ENCODE assay signal across 10 cellular contexts in the genomic region with DNA sequence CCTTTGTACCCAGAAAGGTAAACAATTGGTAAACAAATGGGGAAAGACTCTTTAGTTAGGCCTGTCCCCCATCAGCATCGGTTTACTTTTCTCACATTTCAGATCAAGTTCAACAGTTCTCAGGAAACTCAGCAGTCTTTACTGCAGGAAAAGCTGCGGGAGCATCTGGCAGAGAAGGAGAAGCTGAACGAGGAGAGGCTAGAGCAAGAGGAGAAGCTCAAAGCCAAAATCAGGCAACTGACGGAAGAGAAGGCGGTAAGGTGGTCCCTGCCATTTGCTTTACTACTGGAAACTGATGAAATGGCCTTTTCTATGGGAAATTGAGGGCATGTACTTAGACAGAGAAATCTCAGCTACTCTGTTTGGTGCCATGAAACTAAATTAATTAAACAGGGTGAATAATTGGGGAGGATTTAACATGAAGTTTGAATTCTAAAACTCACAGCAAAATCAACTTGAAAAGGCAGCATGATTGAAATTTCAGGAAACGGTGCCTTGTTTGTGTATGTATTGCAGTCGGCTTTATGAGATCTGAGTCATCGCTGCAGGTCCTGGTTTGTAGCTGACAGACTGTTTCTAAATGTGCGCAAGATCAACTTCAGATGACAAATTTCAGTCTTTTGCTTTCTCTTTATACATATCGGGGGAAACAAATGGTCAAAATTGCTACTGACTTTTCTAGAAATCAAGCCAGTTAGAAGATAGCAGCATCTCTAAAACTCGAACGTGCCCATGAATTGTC.
A peak's percentile ranks its signal among the peaks of the same experiment; 100 is the strongest.
DNase-seq lines count a peak whose midpoint lies in the region; ATAC-seq and TF ChIP-seq lines count a peak whose summit lies in the region.
"Had no signal": no experiment of that assay in that cellular context is flagged by ENCODE, and none has a peak within 500 bp of the region (broad histone marks: within the 10 kb centered on the region; RNA-seq: fewer than 3 reads in every experiment).

No MANE protein-coding gene starts in this region.

- peaks cover 2 to 21% of the 10 kb centered on the region in 2 donors for H3K4me1 ChIP-seq in ascending aorta

- H3K27me3 ChIP-seq in ascending aorta = no peaks in the 10 kb centered on the region

- no peaks in the 10 kb centered on the region for H3K9me3 ChIP-seq in ascending aorta

- H3K4me3 ChIP-seq in ascending aorta = no peak overlapping the region

- H3K27ac ChIP-seq in ascending aorta = peak overlapping the region; percentile 55 to 58

- intact Hi-C loops in ascending aorta (cut with DNase I) = loop anchor here (5.0 kb wide), 1 partner anchor 180 kb away; a partner anchor contains a TSS
- intact Hi-C loops in left ventricle myocardium superior (cut with micrococcal nuclease) = no loop called here

- ATAC-seq in left ventricle myocardium superior = no peak

- no peaks in the 10 kb centered on the region for H3K36me3 ChIP-seq in ascending aorta

- TF ChIP-seq CTCF in ascending aorta (IDR thresholded peaks at IDR 0.05) = no peak

- DNase-seq in CD1c-positive myeloid dendritic cell (ENCODE audit: extremely low spot score) (peak; percentile 76), LoVo (ENCODE audit: low spot score) (peak; percentile 35), ascending aorta (ENCODE audit: low spot score in 2 of 2) (no peak), lung microvascular endothelial cell (ENCODE audit: low read depth in 2 of 2) (peak; percentile 77 to 89), NCI-H1436 treated with DMSO at 0.1 percent for 48 hours (lab: John Stamatoyannopoulos, UW) (no peak), left ventricle myocardium superior (no peak)
- DNase-seq in effector CD4-positive, alpha-beta T cell = no peak
- DNase-seq in activated effector memory CD4-positive, alpha-beta T cell treated with anti-CD3 and anti-CD28 coated beads, Interleukin-2, amount 50 U/mL, for 16 hours = no peak
- DNase-seq: central memory CD4-positive, alpha-beta T cell; Kasumi-1 had no signal

Comparison
In these comparisons a context has a peak if more than half of its experiments do, and no peak if none do; other contexts are left out.
1. DNase-seq: peak in CD1c-positive myeloid dendritic cell (single experiment), LoVo (single experiment) and lung microvascular endothelial cell (2 of 2); none in ascending aorta (0 of 2), effector CD4-positive, alpha-beta T cell (single experiment), NCI-H1436 treated with DMSO at 0.1 percent for 48 hours (single experiment), activated effector memory CD4-positive, alpha-beta T cell treated with anti-CD3 and anti-CD28 coated beads, Interleukin-2, amount 50 U/mL, for 16 hours (single experiment) and left ventricle myocardium superior (single experiment).